Comparison of ENCODE assay signal across 11 cellular contexts in the genomic region with DNA sequence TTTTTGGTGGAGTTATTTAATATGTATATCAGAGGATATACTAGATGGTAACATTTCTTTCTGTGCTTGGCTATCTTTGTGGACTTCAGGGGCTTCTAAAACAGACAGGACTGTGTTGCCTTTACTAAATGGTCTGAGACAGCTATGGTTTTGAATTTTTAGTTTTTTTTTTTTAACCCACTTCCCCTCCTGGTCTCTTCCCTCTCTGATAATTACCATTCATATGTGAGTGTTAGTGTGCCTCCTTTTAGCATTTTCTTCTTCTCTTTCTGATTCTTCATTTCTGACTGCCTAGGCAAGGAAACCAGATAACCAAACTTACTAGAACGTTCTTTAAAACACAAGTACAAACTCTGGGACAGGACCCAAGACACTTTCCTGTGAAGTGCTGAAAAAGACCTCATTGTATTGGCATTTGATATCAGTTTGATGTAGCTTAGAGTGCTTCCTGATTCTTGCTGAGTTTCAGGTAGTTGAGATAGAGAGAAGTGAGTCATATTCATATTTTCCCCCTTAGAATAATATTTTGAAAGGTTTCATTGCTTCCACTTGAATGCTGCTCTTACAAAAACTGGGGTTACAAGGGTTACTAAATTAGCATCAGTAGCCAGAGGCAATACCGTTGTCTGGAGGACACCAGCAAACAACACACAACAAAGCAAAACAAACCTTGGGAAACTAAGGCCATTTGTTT. TPM values are rescaled to one million over a fixed set of nuclear protein-coding genes. Genes with fewer than 3 reads are reported as not detected.
A peak's percentile ranks its signal among the peaks of the same experiment; 100 is the strongest.
DNase-seq lines count a peak whose midpoint lies in the region; ATAC-seq and FAIRE-seq lines count a peak whose summit lies in the region.
"Had no signal": no experiment of that assay in that cellular context is flagged by ENCODE, and none has a peak within 500 bp of the region (broad histone marks: within the 10 kb centered on the region; RNA-seq: fewer than 3 reads in every experiment).

No MANE protein-coding gene starts in this region.

- no peak overlapping the region for H3K27ac ChIP-seq in small intestine (ENCODE audit: low read depth in 1 of 2, low read length in 1 of 2)

- peaks cover 14% of the 10 kb centered on the region for H3K9me3 Mint-ChIP-seq in activated naive CD4-positive, alpha-beta T cell treated with anti-CD3 and anti-CD28 coated beads for 36 hours
- H3K9me3 Mint-ChIP-seq in stimulated activated memory B cell treated with anti-CD40 and anti-IgM and Interleukin-4, amounts not matched to agents 10 μg/mL and 1 μg/mL and 100 μg/mL, for 72 hours: peaks cover 9% of the 10 kb centered on the region

- ATAC-seq in HG03095 (IDR thresholded peaks at IDR 0.05; ENCODE audit: unreplicated experiment): peak; percentile 71
- peak; percentile 88 for ATAC-seq in stimulated activated memory B cell treated with anti-CD40 and anti-IgM and Interleukin-4, amounts not matched to agents 10 μg/mL and 1 μg/mL and 100 μg/mL, for 72 hours

- intact Hi-C loops in activated naive CD4-positive, alpha-beta T cell treated with anti-CD3 and anti-CD28 coated beads for 36 hours (cut with micrococcal nuclease): no loop called here

- FAIRE-seq in small intestine (lab: Jason Lieb, UNC): no peak

- H3K27ac Mint-ChIP-seq in activated naive CD4-positive, alpha-beta T cell treated with anti-CD3 and anti-CD28 coated beads for 36 hours: peak overlapping the region; percentile 77
- peak overlapping the region; percentile 66 for H3K27ac Mint-ChIP-seq in stimulated activated memory B cell treated with anti-CD40 and anti-IgM and Interleukin-4, amounts not matched to agents 10 μg/mL and 1 μg/mL and 100 μg/mL, for 72 hours

- CTCF ChIA-PET in activated naive CD4-positive, alpha-beta T cell treated with anti-CD3 and anti-CD28 coated beads for 36 hours (lab: Charles Lee): interaction anchor here (0.6 kb wide), 1 partner anchor 153 kb away, joined by 3 read pairs; no protein-coding TSS in a partner anchor

- H3K36me3 Mint-ChIP-seq in activated naive CD4-positive, alpha-beta T cell treated with anti-CD3 and anti-CD28 coated beads for 36 hours (ENCODE audit: low read depth): peaks cover 67% of the 10 kb centered on the region
- H3K36me3 Mint-ChIP-seq in stimulated activated memory B cell treated with anti-CD40 and anti-IgM and Interleukin-4, amounts not matched to agents 10 μg/mL and 1 μg/mL and 100 μg/mL, for 72 hours: peaks cover 79% of the 10 kb centered on the region

- H3K4me3 ChIP-seq in small intestine (ENCODE audit: low read depth in 1 of 2, low read length in 2 of 2): no peak overlapping the region

- H3K4me1 Mint-ChIP-seq in activated naive CD4-positive, alpha-beta T cell treated with anti-CD3 and anti-CD28 coated beads for 36 hours (ENCODE audit: low read depth): peaks cover 23% of the 10 kb centered on the region
- peaks cover 15% of the 10 kb centered on the region for H3K4me1 Mint-ChIP-seq in stimulated activated memory B cell treated with anti-CD40 and anti-IgM and Interleukin-4, amounts not matched to agents 10 μg/mL and 1 μg/mL and 100 μg/mL, for 72 hours

- no peaks in the 10 kb centered on the region for H3K27me3 Mint-ChIP-seq in activated naive CD4-positive, alpha-beta T cell treated with anti-CD3 and anti-CD28 coated beads for 36 hours (ENCODE audit: low read depth)
- no peaks in the 10 kb centered on the region for H3K27me3 Mint-ChIP-seq in stimulated activated memory B cell treated with anti-CD40 and anti-IgM and Interleukin-4, amounts not matched to agents 10 μg/mL and 1 μg/mL and 100 μg/mL, for 72 hours

- no peaks in the 10 kb centered on the region for H3K27me3 ChIP-seq in small intestine (ENCODE audit: control insufficient read depth in 2 of 2, insufficient read depth in 2 of 2, low read length in 2 of 2)

- H3K4me3 Mint-ChIP-seq in activated naive CD4-positive, alpha-beta T cell treated with anti-CD3 and anti-CD28 coated beads for 36 hours: no peak overlapping the region
- H3K4me3 Mint-ChIP-seq in stimulated activated memory B cell treated with anti-CD40 and anti-IgM and Interleukin-4, amounts not matched to agents 10 μg/mL and 1 μg/mL and 100 μg/mL, for 72 hours: peak overlapping the region; percentile 30

- peaks cover 2 to 22% of the 10 kb centered on the region in 2 donors for H3K36me3 ChIP-seq in small intestine (ENCODE audit: control insufficient read depth in 2 of 2, insufficient read depth in 2 of 2, low read length in 2 of 2)

- no peaks in the 10 kb centered on the region for H3K4me1 ChIP-seq in small intestine (ENCODE audit: control insufficient read depth in 2 of 2, insufficient read depth in 1 of 2, low read depth in 1 of 2, low read length in 1 of 2)

- DNase-seq in activated naive CD4-positive, alpha-beta T cell treated with anti-CD3 and anti-CD28 coated beads for 36 hours: no peak
- DNase-seq in activated naive CD4-positive, alpha-beta T cell (lab: John Stamatoyannopoulos, UW): no peak
- DNase-seq in astrocyte of the hippocampus (ENCODE audit: low read depth, low spot score) (peak; percentile 49), small intestine (no peak), epidermal melanocyte (ENCODE audit: insufficient read length, low spot score) (no peak), H4 (ENCODE audit: low spot score) (no peak)
- DNase-seq: AML-193, amygdala, midbrain had no signal

- 35 to 50% (median 36%) methylated on average over 2 of the region's 2 CpGs for WGBS in small intestine, 3 donors

- no peaks in the 10 kb centered on the region for H3K9me3 ChIP-seq in small intestine (ENCODE audit: control insufficient read depth, low read depth)

RNA-seq across cellular contexts. Expression of a gene that starts 52.7 kb away (rescaled TPM):
- 10 to 100 TPM; 72.0 to 75.1 TPM for total RNA-seq in activated naive CD4-positive, alpha-beta T cell treated with anti-CD3 and anti-CD28 coated beads for 36 hours
- polyA plus RNA-seq in small intestine: 10 to 100 TPM; 16.8 to 20.7 (median 18.6) TPM
- 46.0 and 87.2 TPM in 2 replicates for total RNA-seq in H4 (2014; rRNA removed; shearing (Covaris generic))
